ENCODE assay signal across 15 cellular contexts in genomic region chr5:110852053-110852452, GRCh38.
DNase-seq lines count a peak whose midpoint lies in the region; ATAC-seq and TF ChIP-seq lines count a peak whose summit lies in the region.
"Had no signal": no experiment of that assay in that cellular context is flagged by ENCODE, and none has a peak within 500 bp of the region (broad histone marks: within the 10 kb centered on the region; RNA-seq: fewer than 3 reads in every experiment).

No MANE protein-coding gene starts in this region.

- TF ChIP-seq CTCF in GM12864 (IDR thresholded peaks at IDR 0.05; ENCODE audit: low read depth, low read length, missing control alignments) (no peak), glutamatergic neuron (IDR thresholded peaks at IDR 0.05; ENCODE audit: partially characterized antibody, unreplicated experiment) (no peak)

- no peaks in the 10 kb centered on the region for H3K27me3 Mint-ChIP-seq in glutamatergic neuron (ENCODE audit: unreplicated experiment)
- H3K27me3 Mint-ChIP-seq: activated CD4-positive, alpha-beta T cell treated with anti-CD3 and anti-CD28 coated beads, Interleukin-2, amount 10 ng/mL, durations not matched to agents 24 days and 14 days had no signal

- H3K27ac Mint-ChIP-seq in glutamatergic neuron (ENCODE audit: unreplicated experiment), result no peak overlapping the region
- H3K27ac Mint-ChIP-seq: activated CD4-positive, alpha-beta T cell treated with anti-CD3 and anti-CD28 coated beads, Interleukin-2, amount 10 ng/mL, durations not matched to agents 24 days and 14 days; activated naive CD4-positive, alpha-beta T cell treated with anti-CD3 and anti-CD28 coated beads for 36 hours had no signal

- DNase-seq in GM12864 (ENCODE audit: low read depth) (peak; percentile 7), NCI-H1436 treated with DMSO at 0.1 percent for 48 hours (lab: John Stamatoyannopoulos, UW) (no peak), NCI-H2107 treated with DMSO at 0.1 percent for 48 hours (lab: John Stamatoyannopoulos, UW; ENCODE audit: unreplicated experiment) (no peak), glutamatergic neuron (no peak), NCI-H774 (lab: John Stamatoyannopoulos, UW) (no peak)
- DNase-seq: ACHN; activated CD4-positive, alpha-beta T cell treated with anti-CD3 and anti-CD28 coated beads, Interleukin-2, amount 10 ng/mL, durations not matched to agents 24 days and 14 days; activated naive CD4-positive, alpha-beta T cell treated with anti-CD3 and anti-CD28 coated beads for 36 hours; Kasumi-1; left lung; NCI-H446 had no signal

- no peak overlapping the region for H3K4me3 ChIP-seq in GM12864 (ENCODE audit: low read depth, low read length)
- H3K4me3 ChIP-seq: left lung, suprapubic skin had no signal

- H3K4me3 Mint-ChIP-seq in glutamatergic neuron (ENCODE audit: unreplicated experiment), result no peak overlapping the region
- H3K4me3 Mint-ChIP-seq: activated CD4-positive, alpha-beta T cell treated with anti-CD3 and anti-CD28 coated beads, Interleukin-2, amount 10 ng/mL, durations not matched to agents 24 days and 14 days; activated naive CD4-positive, alpha-beta T cell treated with anti-CD3 and anti-CD28 coated beads for 36 hours had no signal

- H3K36me3 Mint-ChIP-seq in glutamatergic neuron (ENCODE audit: unreplicated experiment), result no peaks in the 10 kb centered on the region

- ATAC-seq in GM19372 (IDR thresholded peaks at IDR 0.05; ENCODE audit: low read depth, unreplicated experiment) (peak; percentile 97), HG02852 (IDR thresholded peaks at IDR 0.05; ENCODE audit: unreplicated experiment) (peak; percentile 97), HG03521 (IDR thresholded peaks at IDR 0.05; ENCODE audit: unreplicated experiment) (peak; percentile 97)
- ATAC-seq: left lung had no signal

- H3K9me3 Mint-ChIP-seq in glutamatergic neuron (ENCODE audit: unreplicated experiment), result no peaks in the 10 kb centered on the region

- H3K4me1 Mint-ChIP-seq in glutamatergic neuron (ENCODE audit: low read depth, unreplicated experiment), result no peaks in the 10 kb centered on the region
- H3K4me1 Mint-ChIP-seq: activated CD4-positive, alpha-beta T cell treated with anti-CD3 and anti-CD28 coated beads, Interleukin-2, amount 10 ng/mL, durations not matched to agents 24 days and 14 days had no signal
